8 cellular contexts compared by ENCODE assay signal in genomic region chr7:47968852-47969774, GRCh38. TPM values are rescaled to one million over a fixed set of nuclear protein-coding genes. Genes with fewer than 3 reads are reported as not detected.
DNase-seq lines count a peak whose midpoint lies in the region; ATAC-seq and TF ChIP-seq lines count a peak whose summit lies in the region.

No MANE protein-coding gene starts in this region.

- H3K36me3 ChIP-seq in IMR-90 (ENCODE audit: control insufficient read depth, insufficient read depth, low read length) = peaks cover 43% of the 10 kb centered on the region
- peaks cover 90% of the 10 kb centered on the region for H3K36me3 ChIP-seq in RWPE2 (ENCODE audit: low read depth)
- peaks cover 0 to 92% (median 61%) of the 10 kb centered on the region in 9 donors for H3K36me3 ChIP-seq in heart right ventricle

- H3K27me3 ChIP-seq in IMR-90 (ENCODE audit: control insufficient read depth, insufficient read depth, low read length) (no peaks in the 10 kb centered on the region), RWPE2 (ENCODE audit: insufficient read depth, poor library complexity, severe bottlenecking) (no peaks in the 10 kb centered on the region), heart right ventricle (no peaks in the 10 kb centered on the region)

- no peak overlapping the region for H2AK9ac ChIP-seq in IMR-90 (replicated peaks; ENCODE audit: low read depth, low read length, poor library complexity)

- POLR2A ChIA-PET in IMR-90 (lab: Charles Lee; ENCODE audit: unreplicated experiment) = no interaction called here

- peaks cover 14% of the 10 kb centered on the region for H3K9me1 ChIP-seq in IMR-90 (ENCODE audit: insufficient read depth, low read length)

- H2BK20ac ChIP-seq in IMR-90 (ENCODE audit: low read depth, low read length) = no peak overlapping the region

- peak; percentile 83 for TF ChIP-seq CTCF in IMR-90 (conservative IDR thresholded peaks at IDR 0.05; ENCODE audit: low read depth, low read length)
- peak; percentile 79 for TF ChIP-seq CTCF in RWPE2 (IDR thresholded peaks at IDR 0.05; ENCODE audit: poor library complexity, severe bottlenecking)
- peak; percentile 68 to 94 (median 89) for TF ChIP-seq CTCF in heart right ventricle (IDR thresholded peaks at IDR 0.05)
- peak; percentile 99 for TF ChIP-seq CTCF in retinal pigment epithelial cell (conservative IDR thresholded peaks at IDR 0.05; ENCODE audit: low read depth, low read length)

- H3K4me3 ChIP-seq in IMR-90 (ENCODE audit: insufficient read depth, low read depth, low read length) (no peak overlapping the region), RWPE2 (ENCODE audit: severe bottlenecking) (no peak overlapping the region), heart right ventricle (no peak overlapping the region), retinal pigment epithelial cell (ENCODE audit: low read length) (no peak overlapping the region)

- 20% methylated on average over 1 of the region's 5 CpGs; no CpG with 5 or more reads in 1 of the 2 experiments for WGBS in IMR-90 (ENCODE audit: extremely low coverage in 2 of 2, insufficient read length in 1 of 2), 2 experiments
- WGBS in heart right ventricle, 2 donors = 47 to 55% methylated on average over 5 of the region's 5 CpGs

- no peak overlapping the region for H4K5ac ChIP-seq in IMR-90 (ENCODE audit: low read depth, low read length)

- no peak overlapping the region for H3K9ac ChIP-seq in IMR-90 (ENCODE audit: low read depth, low read length)

- H2AFZ ChIP-seq in IMR-90 (replicated peaks; ENCODE audit: low read length, poor library complexity) = no peak overlapping the region

- no peak overlapping the region for H3K14ac ChIP-seq in IMR-90 (replicated peaks; ENCODE audit: low read depth, low read length)

- H3K4me1 ChIP-seq in IMR-90 (ENCODE audit: control insufficient read depth, insufficient read depth, low read length) (peaks cover 7% of the 10 kb centered on the region; the same call in 1 of the 2 replicates), RWPE2 (ENCODE audit: insufficient read depth, poor library complexity, severe bottlenecking) (no peaks in the 10 kb centered on the region), heart right ventricle (peaks cover 0 to 57% (median 21%) of the 10 kb centered on the region in 9 donors)

- no peak overlapping the region for H4K8ac ChIP-seq in IMR-90 (ENCODE audit: low read depth in 2 of 2, low read length in 2 of 2)

- H2AK5ac ChIP-seq in IMR-90 (ENCODE audit: low read depth, low read length) = no peak overlapping the region

- H2BK5ac ChIP-seq in IMR-90 (ENCODE audit: low read depth, low read length, poor library complexity, severe bottlenecking) = no peak overlapping the region

- no peak for TF ChIP-seq POLR2A in IMR-90 (IDR thresholded peaks at IDR 0.05; ENCODE audit: low read depth, low read length)

- TF ChIP-seq RAD21 in IMR-90 (IDR thresholded peaks at IDR 0.05; ENCODE audit: low read length) = peak; percentile 75

- no TSS peak for BruUV-seq in IMR-90 (replicated peaks; lab: Mats Ljungman, UMichigan)

- peak overlapping the region; percentile 26; the same call in 1 of the 2 replicates for H3K4ac ChIP-seq in IMR-90 (ENCODE audit: low read depth, low read length)

- in situ Hi-C loops in IMR-90 (cut with MboI; ENCODE audit: low sequenced_read_pairs) = no loop called here

- H3K79me1 ChIP-seq in IMR-90 (ENCODE audit: low read depth in 1 of 2, low read length in 2 of 2) = peaks cover 15 to 27% of the 10 kb centered on the region in 2 experiments

- ATAC-seq in GM21367 (IDR thresholded peaks at IDR 0.05; ENCODE audit: unreplicated experiment) (peak; percentile 72), IMR-90 (ENCODE audit: low read depth) (peak; percentile 86), RWPE2 (ENCODE audit: low read depth) (peak; percentile 67; the same call in 2 of the 3 replicates), heart right ventricle (peak; percentile 68 to 85 (median 74)), GM19467 (IDR thresholded peaks at IDR 0.05; ENCODE audit: unreplicated experiment) (no peak)

- no peak overlapping the region; the same call in 1 of the 2 replicates for H2BK120ac ChIP-seq in IMR-90 (ENCODE audit: low read depth, low read length)

- H3K9me3 ChIP-seq in IMR-90 (ENCODE audit: control insufficient read depth, insufficient read depth, low read length) (no peaks in the 10 kb centered on the region), RWPE2 (ENCODE audit: severe bottlenecking) (no peaks in the 10 kb centered on the region), heart right ventricle (no peaks in the 10 kb centered on the region)

- no peak overlapping the region for H2BK15ac ChIP-seq in IMR-90 (ENCODE audit: low read depth, low read length)

- intact Hi-C loops in IMR-90 (cut with micrococcal nuclease) (loop anchor here (1.0 to 2.0 kb wide), 2 partner anchors 24 to 702 kb away; no protein-coding TSS in a partner anchor), heart right ventricle (cut with DNase I) (loop anchor here in 6 of 10 donors (1.0 to 10.0 kb wide), 4 partner anchors 24 to 702 kb away; no protein-coding TSS in a partner anchor)

- peak; percentile 41 for DNase-seq in DMS153 (lab: John Stamatoyannopoulos, UW)
- DNase-seq in IMR-90 = peak; percentile 74
- no peak for DNase-seq in RWPE2 (ENCODE audit: low spot score)
- DNase-seq in activated naive CD8-positive, alpha-beta T cell treated with anti-CD3 and anti-CD28 coated beads, Interleukin-2, amount 50 U/mL, for 16 hours (ENCODE audit: low read depth, low spot score) = peak; percentile 11
- peak; percentile 64 to 72 for DNase-seq in heart right ventricle
- peak; percentile 39 for DNase-seq in retinal pigment epithelial cell (ENCODE audit: low read depth)

- no peak overlapping the region for H3K18ac ChIP-seq in IMR-90 (ENCODE audit: low read depth, low read length)

- CTCF ChIA-PET in IMR-90 (lab: Yijun Ruan, JAX) = interaction anchor here (0.6 to 2.0 kb wide), 4 partner anchors 9 to 185 kb away, joined by 3 to 13 read pairs (median 4); no protein-coding TSS in a partner anchor

- no peaks in the 10 kb centered on the region; the same call in 1 of the 2 replicates for H4K20me1 ChIP-seq in IMR-90 (ENCODE audit: insufficient read depth, low read length)

- H3K27ac ChIP-seq in IMR-90 (ENCODE audit: insufficient read depth, low read length) (no peak overlapping the region), RWPE2 (ENCODE audit: poor library complexity, severe bottlenecking) (no peak overlapping the region), heart right ventricle (peak overlapping the region in 5 of 10 donors; percentile 1 to 67 (median 17))

- H4K91ac ChIP-seq in IMR-90 (ENCODE audit: insufficient read depth, low read depth, low read length) = peak overlapping the region; percentile 7; the same call in 1 of the 2 replicates

- no peak overlapping the region for H3K56ac ChIP-seq in IMR-90 (ENCODE audit: extremely low read depth, insufficient read depth, low read length)

- dilution Hi-C loops in IMR-90 (cut with HindIII; ENCODE audit: low sequenced_read_pairs, unreplicated experiment) = no loop called here

- H3K23ac ChIP-seq in IMR-90 (ENCODE audit: low read depth, low read length) = no peak overlapping the region

- H3K4me2 ChIP-seq in IMR-90 (ENCODE audit: low read depth, low read length) = no peak overlapping the region

TF ChIP-seq in IMR-90, 13 proteins besides CTCF, POLR2A, EP300 and RAD21:
- TF ChIP-seq MXI1 (IDR thresholded peaks at IDR 0.05; ENCODE audit: borderline replicate concordance, low read depth, low read length) (no peak), NFE2L2 (IDR thresholded peaks at IDR 0.05; ENCODE audit: low read depth, low read length) (no peak), ELK1 (IDR thresholded peaks at IDR 0.05; ENCODE audit: borderline replicate concordance, low read depth, low read length) (no peak), MAZ (IDR thresholded peaks at IDR 0.05; ENCODE audit: borderline replicate concordance, low read depth, low read length) (no peak), USF2 (IDR thresholded peaks at IDR 0.05; ENCODE audit: low read depth, low read length) (no peak), SMC3 (IDR thresholded peaks at IDR 0.05; ENCODE audit: low read depth, low read length) (peak; percentile 76), FOS (IDR thresholded peaks at IDR 0.05; ENCODE audit: low read depth, low read length) (no peak), RCOR1 (IDR thresholded peaks at IDR 0.05; ENCODE audit: insufficient replicate concordance, low read length) (no peak)
TF ChIP-seq in IMR-90: peak in this region for 1.

RNA-seq across cellular contexts. Expression of gene HUS1, which starts 10.3 kb away (rescaled TPM):
- total RNA-seq in IMR-90 (2012; rRNA removed) = 18.3 and 31.9 TPM in 2 replicates
- polyA plus RNA-seq in IMR-90 (2012; rRNA removed) = 12.7 and 16.2 TPM in 2 replicates
- polyA plus RNA-seq in IMR-90 (2012; cell fraction: cytosol; rRNA removed) = 5.2 TPM in 2 replicates
- polyA plus RNA-seq in IMR-90 (2012; cell fraction: nucleus; rRNA removed; ENCODE audit: low replicate concordance) = 5.6 and 24.4 TPM in 2 replicates
- total RNA-seq in heart right ventricle = 10 to 100 TPM; 21.5 to 35.9 (median 28.1) TPM
- polyA plus RNA-seq in heart right ventricle = 10 to 100 TPM in 1 of 2 donors, 1 to 10 TPM in 1; 9.6 to 11.6 TPM

RNA-seq across cellular contexts. Expression of gene PKD1L1, which starts 20.8 kb away (rescaled TPM):
- total RNA-seq in IMR-90 (2012; rRNA removed) = under 0.01 TPM in 2 replicates
- 0.03 and 0.15 TPM in 2 replicates for polyA plus RNA-seq in IMR-90 (2012; rRNA removed)
- 0.10 TPM in 1 of 2 replicates, not detected in the other for polyA plus RNA-seq in IMR-90 (2012; cell fraction: cytosol; rRNA removed)
- 0.05 and 0.27 TPM in 2 replicates for polyA plus RNA-seq in IMR-90 (2012; cell fraction: nucleus; rRNA removed; ENCODE audit: low replicate concordance)
- total RNA-seq in heart right ventricle = 1 to 10 TPM; 1.5 to 3.7 (median 2.4) TPM
- 1 to 10 TPM; 1.6 to 4.7 TPM for polyA plus RNA-seq in heart right ventricle

RNA-seq across cellular contexts. Expression of gene SUN3, which starts 59.8 kb away (rescaled TPM):
- total RNA-seq in IMR-90 (2012; rRNA removed) (not detected in 2 replicates), heart right ventricle (not detected)
- polyA plus RNA-seq in IMR-90 (2012; rRNA removed) (not detected in 2 replicates), heart right ventricle (not detected)
- polyA plus RNA-seq in IMR-90 (2012; cell fraction: cytosol; rRNA removed) = not detected in 2 replicates
- not detected in 2 replicates for polyA plus RNA-seq in IMR-90 (2012; cell fraction: nucleus; rRNA removed; ENCODE audit: low replicate concordance)
